In genomic region chr16:66605177-66605999, GRCh38 we compare ENCODE assay signal across 8 cellular contexts. TPM values are rescaled to one million over a fixed set of nuclear protein-coding genes. Genes with fewer than 3 reads are reported as not detected.
DNase-seq lines count a peak whose midpoint lies in the region; ATAC-seq and TF ChIP-seq lines count a peak whose summit lies in the region.

No MANE protein-coding gene starts in this region.

- H3K27ac Mint-ChIP-seq in brain, result peak overlapping the region in 1 of 5 experiments; percentile 54

- ATAC-seq in GM18861 (IDR thresholded peaks at IDR 0.05; ENCODE audit: unreplicated experiment), result no peak

- peak overlapping the region; percentile 88 for H3K27ac ChIP-seq in RWPE1

- H3K9me3 Mint-ChIP-seq in brain, result peaks cover 0 to 6% (median 0%) of the 10 kb centered on the region in 5 experiments

- in situ Hi-C loops in Caki2 (cut with HindIII; ENCODE audit: low pct_unique_long_range_greater_than_20kb, low sequenced_read_pairs), result no loop called here

- TF ChIP-seq CTCF in HFF-Myc (IDR thresholded peaks at IDR 0.05; ENCODE audit: low read depth, low read length, missing control alignments) (no peak), RWPE1 (conservative IDR thresholded peaks at IDR 0.05; ENCODE audit: low read depth) (no peak; the same call in 1 of the 2 replicates), brain (conservative IDR thresholded peaks at IDR 0.05) (peak; percentile 45 to 72)

- H3K4me1 Mint-ChIP-seq in brain, result peaks cover 42% of the 10 kb centered on the region

- POLR2A ChIA-PET in RWPE1 (lab: Yijun Ruan, JAX; ENCODE audit: low non-redundant PET), result no interaction called here

- DNase-seq in Caki2 (ENCODE audit: low read depth) (peak; percentile 49), HFF-Myc (ENCODE audit: extremely low read depth, low read depth) (no peak), RWPE1 (ENCODE audit: low spot score) (peak; percentile 30), islet precursor cell (peak; percentile 73), germinal center (ENCODE audit: low spot score) (no peak)
- peak; percentile 44 to 51 for DNase-seq in stimulated activated CD4-positive, alpha-beta T cell treated with anti-CD3 and anti-CD28 coated beads, Interleukin-2, amount 100 ng/mL, for 24 hours

- CTCF ChIA-PET in RWPE1 (lab: Yijun Ruan, JAX), result interaction anchor here (0.6 to 0.7 kb wide), 2 partner anchors 56 to 187 kb away, joined by 3 read pairs; no protein-coding TSS in a partner anchor

- peaks cover 6% of the 10 kb centered on the region for H3K27me3 Mint-ChIP-seq in brain

- H3K36me3 Mint-ChIP-seq in brain, result peaks cover 15% of the 10 kb centered on the region

- H3K4me3 ChIP-seq in HFF-Myc (replicated peaks; ENCODE audit: low read depth, low read length), result peak overlapping the region; percentile 74

- H3K4me3 Mint-ChIP-seq in brain, result peak overlapping the region; percentile 70 to 90 (median 76)

RNA-seq across cellular contexts. Expression of gene CMTM3, which starts 0.9 kb away (rescaled TPM):
- total RNA-seq in Caki2 (2014; rRNA removed; shearing (Covaris generic); ENCODE audit: low replicate concordance), result 46.9 and 68.3 TPM in 2 replicates
- 32.5 TPM for polyA plus RNA-seq in brain (ENCODE audit: insufficient read depth, low read depth, low replicate concordance)

RNA-seq across cellular contexts. Expression of gene CMTM2, which starts 26.1 kb away (rescaled TPM):
- total RNA-seq in Caki2 (2014; rRNA removed; shearing (Covaris generic); ENCODE audit: low replicate concordance), result not detected in 2 replicates
- polyA plus RNA-seq in brain (ENCODE audit: insufficient read depth, low read depth, low replicate concordance), result 0.32 TPM

RNA-seq across cellular contexts. Expression of gene CMTM1, which starts 39.1 kb away (rescaled TPM):
- 0.52 and 1.5 TPM in 2 replicates for total RNA-seq in Caki2 (2014; rRNA removed; shearing (Covaris generic); ENCODE audit: low replicate concordance)
- 1.1 TPM for polyA plus RNA-seq in brain (ENCODE audit: insufficient read depth, low read depth, low replicate concordance)

RNA-seq across cellular contexts. Expression of gene CKLF, which starts 53.0 kb away (rescaled TPM):
- total RNA-seq in Caki2 (2014; rRNA removed; shearing (Covaris generic); ENCODE audit: low replicate concordance), result 128 and 135 TPM in 2 replicates
- polyA plus RNA-seq in brain (ENCODE audit: insufficient read depth, low read depth, low replicate concordance), result 90.4 TPM

RNA-seq across cellular contexts. Expression of gene TK2, which starts 55.5 kb away (rescaled TPM):
- 18.2 and 20.6 TPM in 2 replicates for total RNA-seq in Caki2 (2014; rRNA removed; shearing (Covaris generic); ENCODE audit: low replicate concordance)
- 18.2 TPM for polyA plus RNA-seq in brain (ENCODE audit: insufficient read depth, low read depth, low replicate concordance)

Comparison
In these comparisons a context has a peak if more than half of its experiments do, and no peak if none do; other contexts are left out.
1. DNase-seq: peak in Caki2 (single experiment), RWPE1 (single experiment), islet precursor cell (single experiment) and stimulated activated CD4-positive, alpha-beta T cell treated with anti-CD3 and anti-CD28 coated beads, Interleukin-2, amount 100 ng/mL, for 24 hours (2 of 2); none in HFF-Myc (single experiment) and germinal center (single experiment).
2. CTCF ChIP-seq: peak in brain (2 of 2); none in HFF-Myc (single experiment) and RWPE1 (single experiment).